In the genomic region with DNA sequence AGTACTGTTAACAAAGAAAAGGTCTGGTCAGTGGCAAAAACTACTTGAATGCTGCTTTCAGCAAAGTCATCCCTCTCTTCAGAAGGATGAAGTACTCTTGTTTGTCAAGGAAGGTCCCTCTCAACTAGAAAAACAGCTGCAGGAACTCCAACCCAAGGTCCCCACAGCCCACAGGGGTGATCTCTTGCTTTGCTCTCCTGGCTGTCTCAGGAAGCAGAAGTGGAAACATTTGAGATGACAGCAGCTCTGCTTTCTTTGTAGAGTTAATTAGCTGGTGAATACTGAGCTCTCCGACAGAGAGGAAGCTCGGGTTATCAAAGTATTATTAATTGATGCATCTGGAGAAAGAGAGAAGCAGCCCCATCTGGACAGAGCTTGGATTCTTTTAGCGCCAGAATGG, we compare ENCODE assay signal across 14 cellular contexts. TPM values are rescaled to one million over a fixed set of nuclear protein-coding genes. Genes with fewer than 3 reads are reported as not detected.
"Had no signal": no experiment of that assay in that cellular context is flagged by ENCODE, and none has a peak within 500 bp of the region (broad histone marks: within the 10 kb centered on the region; RNA-seq: fewer than 3 reads in every experiment).

No MANE protein-coding gene starts in this region.

- H3K4me3 ChIP-seq: adrenal gland, esophagus squamous epithelium, lower lobe of right lung, stomach had no signal

- H3K27ac Mint-ChIP-seq: activated naive CD4-positive, alpha-beta T cell treated with anti-CD3 and anti-CD28 coated beads, Interleukin-2, amount 10 ng/mL, durations not matched to agents 7 days and 5 days; activated T-helper 1 cell treated with anti-CD3 and anti-CD28 coated beads, Interleukin-12 subunit alpha, Interleukin-12 subunit beta, Interleukin-2, Interleukin-4 antibody, amounts not matched to agents 30 ng/mL and 10 ng/mL and 1 ng/mL, durations not matched to agents 14 hours and 24 hours and 36 hours; immature natural killer cell; mesothelial cell of epicardium had no signal

- H3K27ac ChIP-seq: adrenal gland, esophagus squamous epithelium, lower lobe of right lung, stomach, WERI-Rb-1 had no signal

- H3K9me3 ChIP-seq: adrenal gland, esophagus squamous epithelium, lower lobe of right lung, stomach had no signal

- H3K4me1 ChIP-seq: adrenal gland, esophagus squamous epithelium, lower lobe of right lung, stomach had no signal

- H3K36me3 ChIP-seq: adrenal gland, esophagus squamous epithelium, lower lobe of right lung, stomach, WERI-Rb-1 had no signal

- ATAC-seq: left cardiac atrium, lower lobe of right lung had no signal

- H3K27me3 ChIP-seq: adrenal gland, esophagus squamous epithelium, stomach had no signal

- DNase-seq: activated CD4-positive, alpha-beta T cell treated with anti-CD3 and anti-CD28 coated beads for 4 hours; activated naive CD4-positive, alpha-beta T cell treated with anti-CD3 and anti-CD28 coated beads, Interleukin-2, amount 10 ng/mL, durations not matched to agents 7 days and 5 days; adrenal gland; esophagus squamous epithelium; foreskin fibroblast; glutamatergic neuron; immature natural killer cell; left cardiac atrium; lower lobe of right lung; stimulated activated CD4-positive, alpha-beta T cell treated with anti-CD3 and anti-CD28 coated beads, Interleukin-4, amount 100 ng/mL, for 24 hours; stomach; WERI-Rb-1 had no signal

- H3K36me3 Mint-ChIP-seq: activated naive CD4-positive, alpha-beta T cell treated with anti-CD3 and anti-CD28 coated beads, Interleukin-2, amount 10 ng/mL, durations not matched to agents 7 days and 5 days; mesothelial cell of epicardium had no signal

- H3K9me3 Mint-ChIP-seq: activated naive CD4-positive, alpha-beta T cell treated with anti-CD3 and anti-CD28 coated beads, Interleukin-2, amount 10 ng/mL, durations not matched to agents 7 days and 5 days; activated T-helper 1 cell treated with anti-CD3 and anti-CD28 coated beads, Interleukin-12 subunit alpha, Interleukin-12 subunit beta, Interleukin-2, Interleukin-4 antibody, amounts not matched to agents 30 ng/mL and 10 ng/mL and 1 ng/mL, durations not matched to agents 14 hours and 24 hours and 36 hours had no signal

RNA-seq across cellular contexts. Expression of a gene that starts 25.4 kb away (rescaled TPM):
- polyA plus RNA-seq: immature natural killer cell had no signal
